23 cellular contexts compared by ENCODE assay signal in genomic region chr15:91278956-91279355, GRCh38.
"Had no signal": no experiment of that assay in that cellular context is flagged by ENCODE, and none has a peak within 500 bp of the region (broad histone marks: within the 10 kb centered on the region; RNA-seq: fewer than 3 reads in every experiment).

No MANE protein-coding gene starts in this region.

- H3K4me3 ChIP-seq: cardiac muscle cell had no signal

- DNase-seq: activated CD4-positive, alpha-beta memory T cell treated with anti-CD3 and anti-CD28 coated beads for 36 hours; activated CD4-positive, alpha-beta T cell treated with anti-CD3 and anti-CD28 coated beads for 4 hours; activated CD4-positive, alpha-beta T cell treated with anti-CD3 and anti-CD28 coated beads, Interleukin-2, amount 50 U/mL, for 1 hour; activated CD4-positive, CD25-positive, alpha-beta regulatory T cell treated with anti-CD3 and anti-CD28 coated beads, Interleukin-2, amount 50 U/mL, for 72 hours; activated CD8-positive, alpha-beta memory T cell treated with anti-CD3 and anti-CD28 coated beads, Interleukin-2, amount 50 U/mL, for 4 hours; activated gamma-delta T cell treated with Interleukin-2 at 50 U/mL for 16 hours; activated naive CD4-positive, alpha-beta T cell treated with anti-CD3 and anti-CD28 coated beads, Interleukin-2, amount 10 ng/mL, durations not matched to agents 7 days and 5 days; activated naive CD8-positive, alpha-beta T cell treated with anti-CD3 and anti-CD28 coated beads, Interleukin-2, amount 50 U/mL, for 24 hours; activated T-cell treated with anti-CD3 and anti-CD28 coated beads for 4 hours; activated T-cell treated with anti-CD3 and anti-CD28 coated beads, Interleukin-2, amount 50 U/mL, for 4 hours; anterior cingulate cortex; brain microvascular endothelial cell; NCI-H1105; NCI-H1417 treated with DMSO at 0.1 percent for 48 hours; NCI-H187 treated with DMSO at 0.1 percent for 48 hours; NCI-H2081; NCI-H226; NCI-H446 treated with DMSO at 0.1 percent for 48 hours; NCI-H524; RPMI8226; SHP77 treated with DMSO at 0.1 percent for 48 hours had no signal

- H3K27me3 ChIP-seq: brain microvascular endothelial cell had no signal

- FAIRE-seq: TTC549 had no signal

- H3K36me3 ChIP-seq: brain microvascular endothelial cell, cardiac muscle cell had no signal

- H3K27ac ChIP-seq: brain microvascular endothelial cell, cardiac muscle cell had no signal
